ENCODE assay signal across 8 cellular contexts in genomic region chr15:27059610-27060202, GRCh38.
DNase-seq lines count a peak whose midpoint lies in the region; ATAC-seq and TF ChIP-seq lines count a peak whose summit lies in the region.

No MANE protein-coding gene starts in this region.

- H2AFZ ChIP-seq in OCI-LY3 (ENCODE audit: low read depth, low read length) (no peak overlapping the region), neural cell (ENCODE audit: low read depth, low read length) (no peak overlapping the region)

- no peaks in the 10 kb centered on the region for H3K9me3 ChIP-seq in OCI-LY3 (ENCODE audit: insufficient read depth, low read length)
- H3K9me3 ChIP-seq in neural cell (ENCODE audit: low read length) = no peaks in the 10 kb centered on the region

- H3K4me2 ChIP-seq in OCI-LY3 (ENCODE audit: low read length) (no peak overlapping the region), neural cell (ENCODE audit: low read length) (no peak overlapping the region)

- peak; percentile 61 for TF ChIP-seq RAD21 in neural cell (conservative IDR thresholded peaks at IDR 0.05)

- no peak overlapping the region for H3K9ac ChIP-seq in OCI-LY3 (ENCODE audit: low read length)
- H3K9ac ChIP-seq in neural cell (ENCODE audit: low read length) = no peak overlapping the region

- no peaks in the 10 kb centered on the region for H3K27me3 Mint-ChIP-seq in endothelial cell (ENCODE audit: unreplicated experiment)

- no peak overlapping the region for H3K4me3 Mint-ChIP-seq in endothelial cell (ENCODE audit: unreplicated experiment)

- no peaks in the 10 kb centered on the region for H3K4me1 ChIP-seq in OCI-LY3 (ENCODE audit: low read length)

- peak; percentile 47 for DNase-seq in activated CD4-positive, alpha-beta T cell treated with anti-CD3 and anti-CD28 coated beads for 48 hours
- DNase-seq in activated CD4-positive, alpha-beta T cell treated with anti-CD3 and anti-CD28 coated beads, Interleukin-2, amount 50 U/mL, for 1 hour = no peak
- DNase-seq in endothelial cell (ENCODE audit: low spot score) = peak; percentile 80
- no peak for DNase-seq in stimulated activated naive CD4-positive, alpha-beta T cell treated with Interleukin-2 at 50 U/mL for 16 hours (lab: John Stamatoyannopoulos, UW)

- H3K9me3 Mint-ChIP-seq in endothelial cell (ENCODE audit: unreplicated experiment) = no peaks in the 10 kb centered on the region

- H3K36me3 Mint-ChIP-seq in endothelial cell (ENCODE audit: low read depth, unreplicated experiment) = peaks cover 4% of the 10 kb centered on the region

- no peaks in the 10 kb centered on the region for H3K9me2 ChIP-seq in neural cell (ENCODE audit: insufficient read depth, low read length)

- H4K20me1 ChIP-seq in OCI-LY3 (ENCODE audit: insufficient read depth, low read length) (no peaks in the 10 kb centered on the region), neural cell (ENCODE audit: insufficient read depth) (no peaks in the 10 kb centered on the region)

- H3F3A ChIP-seq in neural cell (ENCODE audit: insufficient read depth, low read length, poor library complexity, severe bottlenecking) = no peaks in the 10 kb centered on the region

- H3K27ac ChIP-seq in OCI-LY3 (ENCODE audit: low read length) (no peak overlapping the region), neural cell (ENCODE audit: low read length) (no peak overlapping the region)

- peak; percentile 75 for TF ChIP-seq CTCF in OCI-LY3 (IDR thresholded peaks at IDR 0.05; ENCODE audit: low read depth, low read length)
- peak; percentile 93 for TF ChIP-seq CTCF in endothelial cell (IDR thresholded peaks at IDR 0.05; ENCODE audit: unreplicated experiment)
- peak; percentile 69 for TF ChIP-seq CTCF in neural cell (IDR thresholded peaks at IDR 0.05; ENCODE audit: poor library complexity, severe bottlenecking)

- H3K4me3 ChIP-seq in OCI-LY3 (ENCODE audit: low read length) = no peak overlapping the region
- no peak overlapping the region for H3K4me3 ChIP-seq in neural cell (ENCODE audit: low read length)

- no peak for TF ChIP-seq EP300 in neural cell (conservative IDR thresholded peaks at IDR 0.05; ENCODE audit: poor library complexity, severe bottlenecking)

- peak; percentile 63 for ATAC-seq in HG02798 (IDR thresholded peaks at IDR 0.05; ENCODE audit: poor library complexity, unreplicated experiment)
- ATAC-seq in GM21381 (IDR thresholded peaks at IDR 0.05; ENCODE audit: unreplicated experiment) = no peak

- no peaks in the 10 kb centered on the region for H3K27me3 ChIP-seq in OCI-LY3 (ENCODE audit: low read depth, low read length)
- H3K27me3 ChIP-seq in neural cell (ENCODE audit: insufficient read depth, low read depth, low read length) = no peaks in the 10 kb centered on the region

- H3K4me1 Mint-ChIP-seq in endothelial cell (ENCODE audit: unreplicated experiment) = peaks cover 5% of the 10 kb centered on the region

- no peaks in the 10 kb centered on the region for H3K79me2 ChIP-seq in OCI-LY3 (ENCODE audit: low read length)
- H3K79me2 ChIP-seq in neural cell (replicated peaks; ENCODE audit: insufficient read depth, low read length) = no peaks in the 10 kb centered on the region

- H3K27ac Mint-ChIP-seq in endothelial cell (ENCODE audit: unreplicated experiment) = no peak overlapping the region

- H3K36me3 ChIP-seq in OCI-LY3 (replicated peaks; ENCODE audit: low read depth, low read length) (no peaks in the 10 kb centered on the region), neural cell (ENCODE audit: insufficient read depth, low read length) (no peaks in the 10 kb centered on the region)

TF ChIP-seq in neural cell, 6 proteins besides CTCF, POLR2A, EP300 and RAD21:
- TF ChIP-seq SMC3 (conservative IDR thresholded peaks at IDR 0.05; ENCODE audit: poor library complexity) = peak; percentile 66
- no peak for TF ChIP-seq POLR2AphosphoS5 (IDR thresholded peaks at IDR 0.05)

Comparison
In these comparisons a context has a peak if more than half of its experiments do, and no peak if none do; other contexts are left out.
1. DNase-seq: peak in activated CD4-positive, alpha-beta T cell treated with anti-CD3 and anti-CD28 coated beads for 48 hours (single experiment) and endothelial cell (single experiment); none in activated CD4-positive, alpha-beta T cell treated with anti-CD3 and anti-CD28 coated beads, Interleukin-2, amount 50 U/mL, for 1 hour (single experiment) and stimulated activated naive CD4-positive, alpha-beta T cell treated with Interleukin-2 at 50 U/mL for 16 hours (single experiment).
2. Peak in every context shown above with its lines, with median percentiles within 50 percentile points of each other: CTCF ChIP-seq.